In genomic region chr1:225780609-225781008, GRCh38 we compare ENCODE assay signal across 13 cellular contexts. TPM values are rescaled to one million over a fixed set of nuclear protein-coding genes. Genes with fewer than 3 reads are reported as not detected.
DNase-seq lines count a peak whose midpoint lies in the region; FAIRE-seq and TF ChIP-seq lines count a peak whose summit lies in the region.
"Had no signal": no experiment of that assay in that cellular context is flagged by ENCODE, and none has a peak within 500 bp of the region (broad histone marks: within the 10 kb centered on the region; RNA-seq: fewer than 3 reads in every experiment).

No MANE protein-coding gene starts in this region.

- DNase-seq in activated naive CD4-positive, alpha-beta T cell treated with Interleukin-2 at 50 U/mL for 16 hours, result no peak
- DNase-seq in keratinocyte (ENCODE audit: low read depth, low spot score) (no peak), substantia nigra (lab: John Stamatoyannopoulos, UW) (no peak), adrenal gland (no peak), posterior cingulate gyrus (no peak), KG1 (lab: John Stamatoyannopoulos, UW) (no peak)
- DNase-seq: aorta, NCI-H2029, pancreas, PC-9 had no signal

- no peaks in the 10 kb centered on the region for H3K9me3 Mint-ChIP-seq in activated naive CD4-positive, alpha-beta T cell treated with anti-CD3 and anti-CD28 coated beads, Interleukin-2, amount 50 U/mL, for 24 hours

- peaks cover 14% of the 10 kb centered on the region for H3K36me3 Mint-ChIP-seq in activated naive CD4-positive, alpha-beta T cell treated with anti-CD3 and anti-CD28 coated beads, Interleukin-2, amount 50 U/mL, for 24 hours

- H3K27ac ChIP-seq in SU-DHL-6 (ENCODE audit: low read depth, low read length) (no peak overlapping the region), keratinocyte (ENCODE audit: control insufficient read depth, insufficient read depth, low read length) (no peak overlapping the region), substantia nigra (ENCODE audit: low read depth, low read length, poor library complexity, severe bottlenecking) (peak overlapping the region; percentile 26), adrenal gland (peak overlapping the region in 1 of 5 donors; percentile 20)
- H3K27ac ChIP-seq: C4-2B, pancreas, PC-9 had no signal

- H3K9me3 ChIP-seq in SU-DHL-6 (ENCODE audit: insufficient read depth, low read length), result no peaks in the 10 kb centered on the region
- no peaks in the 10 kb centered on the region for H3K9me3 ChIP-seq in keratinocyte (ENCODE audit: control insufficient read depth, low read depth, low read length)
- H3K9me3 ChIP-seq in adrenal gland (replicated peaks in 1 of 3), result no peaks in the 10 kb centered on the region
- H3K9me3 ChIP-seq: pancreas had no signal

- intact Hi-C loops in adrenal gland (cut with DNase I) (no loop called here), posterior cingulate gyrus (cut with DNase I) (no loop called here)

- TF ChIP-seq POLR2A in adrenal gland (IDR thresholded peaks at IDR 0.05), result no peak

- H3K27me3 Mint-ChIP-seq in activated naive CD4-positive, alpha-beta T cell treated with anti-CD3 and anti-CD28 coated beads, Interleukin-2, amount 50 U/mL, for 24 hours, result no peaks in the 10 kb centered on the region

- H3K4me3 Mint-ChIP-seq in activated naive CD4-positive, alpha-beta T cell treated with anti-CD3 and anti-CD28 coated beads, Interleukin-2, amount 50 U/mL, for 24 hours, result peak overlapping the region; percentile 69

- H3K4me1 Mint-ChIP-seq in activated naive CD4-positive, alpha-beta T cell treated with anti-CD3 and anti-CD28 coated beads, Interleukin-2, amount 50 U/mL, for 24 hours, result peaks cover 48% of the 10 kb centered on the region

- H4K20me1 ChIP-seq in SU-DHL-6 (ENCODE audit: low read depth, low read length) (peaks cover 10% of the 10 kb centered on the region; the same call in 1 of the 2 replicates), keratinocyte (ENCODE audit: control insufficient read depth, extremely low read depth, insufficient read depth, low read length) (peaks cover 9% of the 10 kb centered on the region)

- peak overlapping the region; percentile 4 for H3K4me2 ChIP-seq in SU-DHL-6 (ENCODE audit: low read depth, low read length, poor library complexity, severe bottlenecking)
- H3K4me2 ChIP-seq in keratinocyte (ENCODE audit: control insufficient read depth, extremely low read depth, insufficient read depth, low read depth, low read length), result peak overlapping the region; percentile 4

- H3K9ac ChIP-seq in SU-DHL-6 (ENCODE audit: low read length) (no peak overlapping the region), keratinocyte (ENCODE audit: control insufficient read depth, extremely low read depth, insufficient read depth, low read length) (no peak overlapping the region)

- peaks cover 15% of the 10 kb centered on the region for H3K4me1 ChIP-seq in keratinocyte (ENCODE audit: control insufficient read depth, extremely low read depth, insufficient read depth, low read length)
- H3K4me1 ChIP-seq in adrenal gland (replicated peaks in 1 of 2), result peaks cover 13 to 66% of the 10 kb centered on the region in 2 donors

- TF ChIP-seq CTCF in SU-DHL-6 (IDR thresholded peaks at IDR 0.05; ENCODE audit: insufficient read depth, low read length, poor library complexity, severe bottlenecking) (no peak), keratinocyte (optimal IDR thresholded peaks at IDR 0.05 in 1 of 3, IDR thresholded peaks at IDR 0.05 in 1 of 3, conservative IDR thresholded peaks at IDR 0.05 in 1 of 3; ENCODE audit: extremely low read depth in 1 of 3, insufficient read depth in 2 of 3, low read length in 3 of 3) (no peak), adrenal gland (IDR thresholded peaks at IDR 0.05) (no peak)

- H3K36me3 ChIP-seq in SU-DHL-6 (ENCODE audit: low read length) (peaks cover 13% of the 10 kb centered on the region; the same call in 1 of the 2 replicates), keratinocyte (ENCODE audit: control insufficient read depth in 2 of 2, extremely low read depth in 1 of 2, insufficient read depth in 2 of 2, low read length in 2 of 2) (peaks cover 5 to 14% of the 10 kb centered on the region in 2 experiments), adrenal gland (replicated peaks in 1 of 2) (peaks cover 0 to 17% of the 10 kb centered on the region in 2 donors)

- WGBS in adrenal gland, 4 donors, result 82 to 90% (median 86%) methylated on average over 1 of the region's 1 CpG

- peaks cover 2% of the 10 kb centered on the region for H3K9me1 ChIP-seq in keratinocyte (ENCODE audit: control insufficient read depth, extremely low read depth, insufficient read depth, low read length)

- no peaks in the 10 kb centered on the region for H3K27me3 ChIP-seq in SU-DHL-6 (ENCODE audit: low read length)
- no peaks in the 10 kb centered on the region for H3K27me3 ChIP-seq in keratinocyte (ENCODE audit: control insufficient read depth, extremely low read depth, insufficient read depth, low read length)
- H3K27me3 ChIP-seq in adrenal gland, result no peaks in the 10 kb centered on the region
- H3K27me3 ChIP-seq: pancreas had no signal

- H2AFZ ChIP-seq in SU-DHL-6 (ENCODE audit: low read depth, low read length, severe bottlenecking) (no peak overlapping the region), keratinocyte (ENCODE audit: control insufficient read depth, low read length) (no peak overlapping the region)
- H2AFZ ChIP-seq: PC-9 had no signal

- FAIRE-seq in keratinocyte (lab: Jason Lieb, UNC), result no peak
- FAIRE-seq: pancreas had no signal

- H3K4me3 ChIP-seq in SU-DHL-6 (ENCODE audit: insufficient read depth, low read length, poor library complexity, severe bottlenecking) (no peak overlapping the region), keratinocyte (ENCODE audit: control insufficient read depth in 2 of 3, extremely low read depth in 1 of 3, insufficient read depth in 2 of 3, low read depth in 1 of 3, low read length in 3 of 3) (no peak overlapping the region), adrenal gland (no peak overlapping the region)
- H3K4me3 ChIP-seq: pancreas had no signal

- H3K79me2 ChIP-seq in SU-DHL-6 (ENCODE audit: insufficient read depth, low read length), result peaks cover 59% of the 10 kb centered on the region
- peaks cover 64% of the 10 kb centered on the region for H3K79me2 ChIP-seq in keratinocyte (ENCODE audit: control insufficient read depth, insufficient read depth, low read length)

- no peaks in the 10 kb centered on the region for H3F3A ChIP-seq in SU-DHL-6 (ENCODE audit: insufficient read depth)

- H3K9me2 ChIP-seq in SU-DHL-6 (replicated peaks; ENCODE audit: insufficient read depth, low read length), result no peaks in the 10 kb centered on the region

- H3K27ac Mint-ChIP-seq in activated naive CD4-positive, alpha-beta T cell treated with anti-CD3 and anti-CD28 coated beads, Interleukin-2, amount 50 U/mL, for 24 hours, result peak overlapping the region; percentile 56

- dilution Hi-C loops in keratinocyte (cut with MboI; ENCODE audit: extremely low pct_ligation_motif_present, low sequenced_read_pairs), result no loop called here

RNA-seq across cellular contexts. Expression of gene SRP9, which starts 3.0 kb away (rescaled TPM):
- polyA plus RNA-seq in keratinocyte (220 to 441 TPM (median 254 TPM) in 3 replicates), adrenal gland (100 to 1,000 TPM; 144 to 521 (median 178) TPM)
- 51.0 TPM for polyA plus RNA-seq in keratinocyte (2011; ENCODE audit: low read depth)
- polyA plus RNA-seq in keratinocyte (2011; cell fraction: cytosol; rRNA removed), result 220 and 427 TPM in 2 replicates
- polyA plus RNA-seq in keratinocyte (2011; cell fraction: nucleus; rRNA removed), result 101 and 152 TPM in 2 replicates
- 135 and 194 TPM in 2 replicates for polyA plus RNA-seq in keratinocyte (2012; ENCODE audit: low replicate concordance)
- polyA minus RNA-seq in keratinocyte, result 44.3 to 91.9 TPM (median 51.3 TPM) in 3 replicates
- 143 TPM for polyA minus RNA-seq in keratinocyte (2011; cell fraction: cytosol; rRNA and poly(A)+ RNA removed)
- polyA minus RNA-seq in keratinocyte (2011; cell fraction: nucleus; rRNA and poly(A)+ RNA removed), result 17.2 and 28.7 TPM in 2 replicates
- total RNA-seq in adrenal gland, result 100 to 1,000 TPM; 197 to 429 (median 293) TPM

RNA-seq across cellular contexts. Expression of gene EPHX1, which starts 29.3 kb away (rescaled TPM):
- polyA plus RNA-seq in keratinocyte, result 4.7 to 12.1 TPM (median 6.4 TPM) in 3 replicates
- 2.0 TPM for polyA plus RNA-seq in keratinocyte (2011; ENCODE audit: low read depth)
- 6.2 and 6.9 TPM in 2 replicates for polyA plus RNA-seq in keratinocyte (2011; cell fraction: cytosol; rRNA removed)
- 11.5 and 16.9 TPM in 2 replicates for polyA plus RNA-seq in keratinocyte (2011; cell fraction: nucleus; rRNA removed)
- 12.5 and 13.9 TPM in 2 replicates for polyA plus RNA-seq in keratinocyte (2012; ENCODE audit: low replicate concordance)
- polyA minus RNA-seq in keratinocyte, result 3.5 to 10.1 TPM (median 4.1 TPM) in 3 replicates
- polyA minus RNA-seq in keratinocyte (2011; cell fraction: cytosol; rRNA and poly(A)+ RNA removed), result 3.8 TPM
- polyA minus RNA-seq in keratinocyte (2011; cell fraction: nucleus; rRNA and poly(A)+ RNA removed), result 5.6 and 6.6 TPM in 2 replicates
- 1,000 to 10,000 TPM; 1,400 to 3,548 (median 1,755) TPM for total RNA-seq in adrenal gland
- 1,000 to 10,000 TPM in 1 of 3 donors, 100 to 1,000 TPM in 2; 337 to 1,831 (median 896) TPM for polyA plus RNA-seq in adrenal gland

Comparison
In these comparisons a context has a peak if more than half of its experiments do, and no peak if none do; other contexts are left out.
1. RNA of gene EPHX1, which starts 29.3 kb away (polyA plus RNA-seq): 337 to 1,831 TPM in adrenal gland; 2.0 to 16.9 TPM in keratinocyte; every median in the first group is over 10 times any median in the second.